1 cellular context compared by ENCODE assay signal in the genomic region with DNA sequence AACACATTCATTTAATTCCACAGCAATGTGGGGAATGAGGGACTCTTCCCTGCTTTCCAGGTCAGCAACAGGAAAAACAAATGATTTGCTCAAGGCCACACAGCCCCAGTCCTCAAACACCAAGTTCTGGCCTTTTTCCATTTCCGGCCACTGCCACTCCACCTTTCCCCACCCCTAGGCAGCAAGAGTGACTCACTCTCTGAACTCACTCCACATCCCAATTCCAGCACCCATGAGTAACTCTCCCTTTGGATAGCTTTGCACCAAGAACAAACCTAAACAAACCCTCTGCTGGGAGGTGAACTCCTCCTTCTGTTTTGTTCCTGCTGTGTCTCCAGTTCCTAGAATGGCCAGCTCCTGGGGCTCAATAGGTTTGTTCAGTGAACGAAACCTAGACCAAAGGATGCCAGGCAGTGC.
TF ChIP-seq lines count a peak whose summit lies in the region.

No MANE protein-coding gene starts in this region.

TF ChIP-seq in K562, 482 proteins besides CTCF, POLR2A, EP300 and RAD21 (continued from another document):
- TF ChIP-seq, protein P1, sequence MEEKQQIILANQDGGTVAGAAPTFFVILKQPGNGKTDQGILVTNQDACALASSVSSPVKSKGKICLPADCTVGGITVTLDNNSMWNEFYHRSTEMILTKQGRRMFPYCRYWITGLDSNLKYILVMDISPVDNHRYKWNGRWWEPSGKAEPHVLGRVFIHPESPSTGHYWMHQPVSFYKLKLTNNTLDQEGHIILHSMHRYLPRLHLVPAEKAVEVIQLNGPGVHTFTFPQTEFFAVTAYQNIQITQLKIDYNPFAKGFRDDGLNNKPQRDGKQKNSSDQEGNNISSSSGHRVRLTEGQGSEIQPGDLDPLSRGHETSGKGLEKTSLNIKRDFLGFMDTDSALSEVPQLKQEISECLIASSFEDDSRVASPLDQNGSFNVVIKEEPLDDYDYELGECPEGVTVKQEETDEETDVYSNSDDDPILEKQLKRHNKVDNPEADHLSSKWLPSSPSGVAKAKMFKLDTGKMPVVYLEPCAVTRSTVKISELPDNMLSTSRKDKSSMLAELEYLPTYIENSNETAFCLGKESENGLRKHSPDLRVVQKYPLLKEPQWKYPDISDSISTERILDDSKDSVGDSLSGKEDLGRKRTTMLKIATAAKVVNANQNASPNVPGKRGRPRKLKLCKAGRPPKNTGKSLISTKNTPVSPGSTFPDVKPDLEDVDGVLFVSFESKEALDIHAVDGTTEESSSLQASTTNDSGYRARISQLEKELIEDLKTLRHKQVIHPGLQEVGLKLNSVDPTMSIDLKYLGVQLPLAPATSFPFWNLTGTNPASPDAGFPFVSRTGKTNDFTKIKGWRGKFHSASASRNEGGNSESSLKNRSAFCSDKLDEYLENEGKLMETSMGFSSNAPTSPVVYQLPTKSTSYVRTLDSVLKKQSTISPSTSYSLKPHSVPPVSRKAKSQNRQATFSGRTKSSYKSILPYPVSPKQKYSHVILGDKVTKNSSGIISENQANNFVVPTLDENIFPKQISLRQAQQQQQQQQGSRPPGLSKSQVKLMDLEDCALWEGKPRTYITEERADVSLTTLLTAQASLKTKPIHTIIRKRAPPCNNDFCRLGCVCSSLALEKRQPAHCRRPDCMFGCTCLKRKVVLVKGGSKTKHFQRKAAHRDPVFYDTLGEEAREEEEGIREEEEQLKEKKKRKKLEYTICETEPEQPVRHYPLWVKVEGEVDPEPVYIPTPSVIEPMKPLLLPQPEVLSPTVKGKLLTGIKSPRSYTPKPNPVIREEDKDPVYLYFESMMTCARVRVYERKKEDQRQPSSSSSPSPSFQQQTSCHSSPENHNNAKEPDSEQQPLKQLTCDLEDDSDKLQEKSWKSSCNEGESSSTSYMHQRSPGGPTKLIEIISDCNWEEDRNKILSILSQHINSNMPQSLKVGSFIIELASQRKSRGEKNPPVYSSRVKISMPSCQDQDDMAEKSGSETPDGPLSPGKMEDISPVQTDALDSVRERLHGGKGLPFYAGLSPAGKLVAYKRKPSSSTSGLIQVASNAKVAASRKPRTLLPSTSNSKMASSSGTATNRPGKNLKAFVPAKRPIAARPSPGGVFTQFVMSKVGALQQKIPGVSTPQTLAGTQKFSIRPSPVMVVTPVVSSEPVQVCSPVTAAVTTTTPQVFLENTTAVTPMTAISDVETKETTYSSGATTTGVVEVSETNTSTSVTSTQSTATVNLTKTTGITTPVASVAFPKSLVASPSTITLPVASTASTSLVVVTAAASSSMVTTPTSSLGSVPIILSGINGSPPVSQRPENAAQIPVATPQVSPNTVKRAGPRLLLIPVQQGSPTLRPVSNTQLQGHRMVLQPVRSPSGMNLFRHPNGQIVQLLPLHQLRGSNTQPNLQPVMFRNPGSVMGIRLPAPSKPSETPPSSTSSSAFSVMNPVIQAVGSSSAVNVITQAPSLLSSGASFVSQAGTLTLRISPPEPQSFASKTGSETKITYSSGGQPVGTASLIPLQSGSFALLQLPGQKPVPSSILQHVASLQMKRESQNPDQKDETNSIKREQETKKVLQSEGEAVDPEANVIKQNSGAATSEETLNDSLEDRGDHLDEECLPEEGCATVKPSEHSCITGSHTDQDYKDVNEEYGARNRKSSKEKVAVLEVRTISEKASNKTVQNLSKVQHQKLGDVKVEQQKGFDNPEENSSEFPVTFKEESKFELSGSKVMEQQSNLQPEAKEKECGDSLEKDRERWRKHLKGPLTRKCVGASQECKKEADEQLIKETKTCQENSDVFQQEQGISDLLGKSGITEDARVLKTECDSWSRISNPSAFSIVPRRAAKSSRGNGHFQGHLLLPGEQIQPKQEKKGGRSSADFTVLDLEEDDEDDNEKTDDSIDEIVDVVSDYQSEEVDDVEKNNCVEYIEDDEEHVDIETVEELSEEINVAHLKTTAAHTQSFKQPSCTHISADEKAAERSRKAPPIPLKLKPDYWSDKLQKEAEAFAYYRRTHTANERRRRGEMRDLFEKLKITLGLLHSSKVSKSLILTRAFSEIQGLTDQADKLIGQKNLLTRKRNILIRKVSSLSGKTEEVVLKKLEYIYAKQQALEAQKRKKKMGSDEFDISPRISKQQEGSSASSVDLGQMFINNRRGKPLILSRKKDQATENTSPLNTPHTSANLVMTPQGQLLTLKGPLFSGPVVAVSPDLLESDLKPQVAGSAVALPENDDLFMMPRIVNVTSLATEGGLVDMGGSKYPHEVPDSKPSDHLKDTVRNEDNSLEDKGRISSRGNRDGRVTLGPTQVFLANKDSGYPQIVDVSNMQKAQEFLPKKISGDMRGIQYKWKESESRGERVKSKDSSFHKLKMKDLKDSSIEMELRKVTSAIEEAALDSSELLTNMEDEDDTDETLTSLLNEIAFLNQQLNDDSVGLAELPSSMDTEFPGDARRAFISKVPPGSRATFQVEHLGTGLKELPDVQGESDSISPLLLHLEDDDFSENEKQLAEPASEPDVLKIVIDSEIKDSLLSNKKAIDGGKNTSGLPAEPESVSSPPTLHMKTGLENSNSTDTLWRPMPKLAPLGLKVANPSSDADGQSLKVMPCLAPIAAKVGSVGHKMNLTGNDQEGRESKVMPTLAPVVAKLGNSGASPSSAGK (IDR thresholded peaks at IDR 0.05): no peak
- TF ChIP-seq ZNF589 (CRISPR knock-in tag; IDR thresholded peaks at IDR 0.05; ENCODE audit: low read depth) (0 out of 2 replicates have a peak, but pooled peaks have one; percentile 30), FOSL1 (tag; conservative IDR thresholded peaks at IDR 0.05) (peak; percentile 67), JUND (IDR thresholded peaks at IDR 0.05; ENCODE audit: borderline replicate concordance, low read depth, low read length) (peak; percentile 47; the same call in 1 of the 2 replicates), JUND (tag; IDR thresholded peaks at IDR 0.05; ENCODE audit: borderline replicate concordance, low read depth, low read length) (no peak), SMAD1 (IDR thresholded peaks at IDR 0.05; ENCODE audit: low read depth, low read length, partially characterized antibody) (no peak), SMC3 (conservative IDR thresholded peaks at IDR 0.05; ENCODE audit: insufficient read depth, low read depth, low read length) (no peak), GTF2A2 (tag; IDR thresholded peaks at IDR 0.05) (no peak), CREBBP (IDR thresholded peaks at IDR 0.05; ENCODE audit: low read depth, low read length) (no peak), HDGF (IDR thresholded peaks at IDR 0.05) (no peak), HMG20A (CRISPR knock-in tag; conservative IDR thresholded peaks at IDR 0.05) (no peak), CTBP1 (IDR thresholded peaks at IDR 0.05; ENCODE audit: borderline replicate concordance) (no peak), PURB (CRISPR knock-in tag; IDR thresholded peaks at IDR 0.05; ENCODE audit: low read depth) (no peak), SMAD2 (IDR thresholded peaks at IDR 0.05; ENCODE audit: low read depth, low read length) (no peak), HIVEP1 (CRISPR knock-in tag; IDR thresholded peaks at IDR 0.05) (no peak), ZNF408 (CRISPR knock-in tag; IDR thresholded peaks at IDR 0.05; ENCODE audit: low read depth) (no peak), ZNF445 (CRISPR knock-in tag; IDR thresholded peaks at IDR 0.05; ENCODE audit: low read depth) (no peak), ESRRB (CRISPR knock-in tag; IDR thresholded peaks at IDR 0.05; ENCODE audit: borderline replicate concordance) (no peak), KAT7 (CRISPR knock-in tag; IDR thresholded peaks at IDR 0.05; ENCODE audit: borderline replicate concordance) (no peak)
- TF ChIP-seq, protein P2, sequence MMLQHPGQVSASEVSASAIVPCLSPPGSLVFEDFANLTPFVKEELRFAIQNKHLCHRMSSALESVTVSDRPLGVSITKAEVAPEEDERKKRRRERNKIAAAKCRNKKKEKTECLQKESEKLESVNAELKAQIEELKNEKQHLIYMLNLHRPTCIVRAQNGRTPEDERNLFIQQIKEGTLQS (IDR thresholded peaks at IDR 0.05): peak; percentile 61
- TF ChIP-seq, protein P2 (CRISPR knock-in tag; conservative IDR thresholded peaks at IDR 0.05): no peak
- TF ChIP-seq, protein P3, sequence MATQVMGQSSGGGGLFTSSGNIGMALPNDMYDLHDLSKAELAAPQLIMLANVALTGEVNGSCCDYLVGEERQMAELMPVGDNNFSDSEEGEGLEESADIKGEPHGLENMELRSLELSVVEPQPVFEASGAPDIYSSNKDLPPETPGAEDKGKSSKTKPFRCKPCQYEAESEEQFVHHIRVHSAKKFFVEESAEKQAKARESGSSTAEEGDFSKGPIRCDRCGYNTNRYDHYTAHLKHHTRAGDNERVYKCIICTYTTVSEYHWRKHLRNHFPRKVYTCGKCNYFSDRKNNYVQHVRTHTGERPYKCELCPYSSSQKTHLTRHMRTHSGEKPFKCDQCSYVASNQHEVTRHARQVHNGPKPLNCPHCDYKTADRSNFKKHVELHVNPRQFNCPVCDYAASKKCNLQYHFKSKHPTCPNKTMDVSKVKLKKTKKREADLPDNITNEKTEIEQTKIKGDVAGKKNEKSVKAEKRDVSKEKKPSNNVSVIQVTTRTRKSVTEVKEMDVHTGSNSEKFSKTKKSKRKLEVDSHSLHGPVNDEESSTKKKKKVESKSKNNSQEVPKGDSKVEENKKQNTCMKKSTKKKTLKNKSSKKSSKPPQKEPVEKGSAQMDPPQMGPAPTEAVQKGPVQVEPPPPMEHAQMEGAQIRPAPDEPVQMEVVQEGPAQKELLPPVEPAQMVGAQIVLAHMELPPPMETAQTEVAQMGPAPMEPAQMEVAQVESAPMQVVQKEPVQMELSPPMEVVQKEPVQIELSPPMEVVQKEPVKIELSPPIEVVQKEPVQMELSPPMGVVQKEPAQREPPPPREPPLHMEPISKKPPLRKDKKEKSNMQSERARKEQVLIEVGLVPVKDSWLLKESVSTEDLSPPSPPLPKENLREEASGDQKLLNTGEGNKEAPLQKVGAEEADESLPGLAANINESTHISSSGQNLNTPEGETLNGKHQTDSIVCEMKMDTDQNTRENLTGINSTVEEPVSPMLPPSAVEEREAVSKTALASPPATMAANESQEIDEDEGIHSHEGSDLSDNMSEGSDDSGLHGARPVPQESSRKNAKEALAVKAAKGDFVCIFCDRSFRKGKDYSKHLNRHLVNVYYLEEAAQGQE (CRISPR knock-in tag; IDR thresholded peaks at IDR 0.05; ENCODE audit: low read depth): no peak
- TF ChIP-seq, protein P4, sequence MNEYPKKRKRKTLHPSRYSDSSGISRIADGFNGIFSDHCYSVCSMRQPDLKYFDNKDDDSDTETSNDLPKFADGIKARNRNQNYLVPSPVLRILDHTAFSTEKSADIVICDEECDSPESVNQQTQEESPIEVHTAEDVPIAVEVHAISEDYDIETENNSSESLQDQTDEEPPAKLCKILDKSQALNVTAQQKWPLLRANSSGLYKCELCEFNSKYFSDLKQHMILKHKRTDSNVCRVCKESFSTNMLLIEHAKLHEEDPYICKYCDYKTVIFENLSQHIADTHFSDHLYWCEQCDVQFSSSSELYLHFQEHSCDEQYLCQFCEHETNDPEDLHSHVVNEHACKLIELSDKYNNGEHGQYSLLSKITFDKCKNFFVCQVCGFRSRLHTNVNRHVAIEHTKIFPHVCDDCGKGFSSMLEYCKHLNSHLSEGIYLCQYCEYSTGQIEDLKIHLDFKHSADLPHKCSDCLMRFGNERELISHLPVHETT (CRISPR knock-in tag; conservative IDR thresholded peaks at IDR 0.05 in 1 of 2, IDR thresholded peaks at IDR 0.05 in 1 of 2): no peak
TF ChIP-seq in K562: peak in this region for 5.
